ENCODE assay signal across 26 cellular contexts in the genomic region with DNA sequence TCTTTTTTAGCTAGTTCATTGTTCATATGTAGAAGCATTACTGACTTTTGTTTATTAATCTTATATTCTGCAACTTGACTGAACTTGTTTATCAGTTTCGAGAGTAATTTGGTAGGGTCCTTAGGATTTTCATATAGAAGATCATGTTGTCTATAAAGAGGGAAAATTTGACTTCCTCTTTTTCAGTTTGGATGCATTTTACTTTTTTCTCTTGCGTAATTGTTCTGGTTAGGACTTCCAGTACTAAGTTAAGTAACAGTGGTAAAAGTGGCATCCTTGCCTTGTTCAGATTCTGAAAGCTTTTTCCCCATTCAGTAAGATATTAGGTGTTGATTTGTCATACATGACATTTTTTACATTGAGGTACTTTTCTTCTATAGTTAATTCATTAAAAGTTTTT.
"Had no signal": no experiment of that assay in that cellular context is flagged by ENCODE, and none has a peak within 500 bp of the region (broad histone marks: within the 10 kb centered on the region; RNA-seq: fewer than 3 reads in every experiment).

No MANE protein-coding gene starts in this region.

- H3K36me3 ChIP-seq: ovary, prostate gland, sigmoid colon, thoracic aorta had no signal

- H3K27me3 ChIP-seq: ovary, sigmoid colon had no signal

- FAIRE-seq: bronchial epithelial cell, small intestine, urothelium cell line had no signal

- H3K27ac ChIP-seq: ovary, prostate gland, sigmoid colon, thoracic aorta had no signal

- H3K9me3 ChIP-seq: ovary, prostate gland, sigmoid colon, thoracic aorta had no signal

- H3K4me3 ChIP-seq: ovary, prostate gland, sigmoid colon, thoracic aorta had no signal

- ATAC-seq: activated naive CD8-positive, alpha-beta T cell treated with anti-CD3 and anti-CD28 coated beads, Interleukin-2, amount 50 U/mL, for 24 hours; esophagus mucosa; naive thymus-derived CD4-positive, alpha-beta T cell; stimulated activated effector memory CD8-positive, alpha-beta T cell treated with anti-CD3 and anti-CD28 coated beads, Interleukin-12 subunit alpha, Interleukin-12 subunit beta, amount 100 ng/mL, for 72 hours; WTC11 had no signal

- H3K4me1 ChIP-seq: prostate gland, sigmoid colon had no signal

- DNase-seq: activated CD4-positive, alpha-beta memory T cell treated with anti-CD3 and anti-CD28 coated beads, Interleukin-2, amount 10 ng/mL, durations not matched to agents 7 days and 5 days; activated CD4-positive, alpha-beta T cell treated with anti-CD3 and anti-CD28 coated beads for 1 hour; activated CD4-positive, alpha-beta T cell treated with anti-CD3 and anti-CD28 coated beads, Interleukin-2, amount 10 ng/mL, durations not matched to agents 7 days and 5 days; activated CD8-positive, alpha-beta memory T cell treated with anti-CD3 and anti-CD28 coated beads, Interleukin-2, amount 50 U/mL, for 48 hours; activated gamma-delta T cell; activated naive CD4-positive, alpha-beta T cell treated with anti-CD3 and anti-CD28 coated beads, Interleukin-2, amount 50 U/mL, for 16 hours; activated naive CD8-positive, alpha-beta T cell treated with anti-CD3 and anti-CD28 coated beads, Interleukin-2, amount 50 U/mL, for 24 hours; activated T-cell treated with anti-CD3 and anti-CD28 coated beads, Interleukin-2, amount 50 U/mL, for 24 hours; anterior cingulate cortex; endodermal cell; foreskin fibroblast; head of caudate nucleus; midbrain; naive thymus-derived CD4-positive, alpha-beta T cell; ovary; sigmoid colon; small intestine; stimulated activated CD4-positive, alpha-beta T cell treated with anti-CD3 and anti-CD28 coated beads, Interleukin-4, amount 100 ng/mL, for 24 hours; trophoblast cell had no signal
